In the genomic region with DNA sequence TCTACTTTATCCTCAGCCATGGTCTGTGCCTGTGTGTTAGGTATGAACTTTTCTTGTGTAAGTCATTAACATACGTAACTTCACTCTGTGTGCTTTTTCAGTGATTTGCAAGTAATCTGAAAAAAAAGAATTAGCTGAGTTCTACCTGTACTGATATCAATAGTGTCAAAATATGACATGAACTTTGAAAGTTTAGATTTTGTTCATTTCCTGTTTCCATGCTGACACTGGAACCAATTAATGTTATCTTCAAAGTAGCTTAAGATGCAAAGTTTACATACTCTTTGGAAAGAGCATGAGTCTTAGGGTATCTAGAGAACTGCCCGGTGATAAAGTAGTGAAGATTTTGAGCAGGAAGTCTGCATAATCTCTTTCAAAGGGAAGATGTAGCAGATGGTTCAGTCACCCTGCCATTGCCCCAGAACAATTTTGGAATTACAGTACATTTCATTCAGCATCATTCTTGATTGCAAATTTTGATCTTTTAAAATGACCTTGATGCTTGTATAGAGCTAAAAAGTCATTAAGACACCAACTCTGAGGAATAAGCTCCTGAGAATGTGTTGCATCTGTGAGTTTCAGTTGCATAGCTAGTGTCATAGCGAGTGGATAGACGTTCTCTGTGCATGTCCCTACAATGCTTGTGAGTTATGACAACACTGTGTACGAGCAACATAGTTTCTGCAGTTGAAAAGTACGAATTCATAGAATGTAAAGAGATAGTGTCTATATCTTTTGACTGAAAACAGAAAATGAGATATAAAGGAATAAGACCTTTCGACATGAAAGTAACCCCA, we compare ENCODE assay signal across 19 cellular contexts.
DNase-seq lines count a peak whose midpoint lies in the region; ATAC-seq and TF ChIP-seq lines count a peak whose summit lies in the region.
"Had no signal": no experiment of that assay in that cellular context is flagged by ENCODE, and none has a peak within 500 bp of the region (broad histone marks: within the 10 kb centered on the region; RNA-seq: fewer than 3 reads in every experiment).

No MANE protein-coding gene starts in this region.

- POLR2A ChIA-PET in activated CD4-positive, alpha-beta memory T cell treated with anti-CD3 and anti-CD28 coated beads, Interleukin-2, amount 10 ng/mL, durations not matched to agents 7 days and 5 days (lab: Charles Lee) = interaction anchor here (0.9 to 2.4 kb wide), 7 partner anchors 9 to 41 kb away, joined by 3 to 12 read pairs (median 4); no protein-coding TSS in a partner anchor

- no peaks in the 10 kb centered on the region for H3K9me3 ChIP-seq in smooth muscle cell (replicated peaks; ENCODE audit: low read depth)
- H3K9me3 ChIP-seq: BLaER1, esophagus muscularis mucosa, suprapubic skin, vagina had no signal

- H4K20me1 ChIP-seq in smooth muscle cell (ENCODE audit: low read depth) = no peaks in the 10 kb centered on the region

- H3K36me3 Mint-ChIP-seq in activated CD8-positive, alpha-beta memory T cell treated with anti-CD3 and anti-CD28 coated beads, Interleukin-2, amount 10 ng/mL, durations not matched to agents 7 days and 5 days = peaks cover 34% of the 10 kb centered on the region
- H3K36me3 Mint-ChIP-seq in HFFc6 (ENCODE audit: low read depth) = peaks cover 31% of the 10 kb centered on the region
- peaks cover 43% of the 10 kb centered on the region for H3K36me3 Mint-ChIP-seq in activated CD4-positive, alpha-beta memory T cell treated with anti-CD3 and anti-CD28 coated beads, Interleukin-2, amount 10 ng/mL, durations not matched to agents 7 days and 5 days (ENCODE audit: low read depth)

- H3K27me3 Mint-ChIP-seq in activated CD8-positive, alpha-beta memory T cell treated with anti-CD3 and anti-CD28 coated beads, Interleukin-2, amount 10 ng/mL, durations not matched to agents 7 days and 5 days = no peaks in the 10 kb centered on the region
- no peaks in the 10 kb centered on the region for H3K27me3 Mint-ChIP-seq in HFFc6 (ENCODE audit: insufficient read depth)
- H3K27me3 Mint-ChIP-seq in activated CD4-positive, alpha-beta memory T cell treated with anti-CD3 and anti-CD28 coated beads, Interleukin-2, amount 10 ng/mL, durations not matched to agents 7 days and 5 days = no peaks in the 10 kb centered on the region
- H3K27me3 Mint-ChIP-seq: activated naive CD8-positive, alpha-beta T cell treated with anti-CD3 and anti-CD28 coated beads, Interleukin-2, amount 10 ng/mL, durations not matched to agents 7 days and 5 days had no signal

- peaks cover 15% of the 10 kb centered on the region for H3K4me1 ChIP-seq in smooth muscle cell (ENCODE audit: low read depth)

- H3K4me3 ChIP-seq in smooth muscle cell = no peak overlapping the region
- H3K4me3 ChIP-seq: BLaER1, esophagus muscularis mucosa, suprapubic skin, vagina had no signal

- 38% methylated on average over 7 of the region's 7 CpGs for WGBS in smooth muscle cell (ENCODE audit: low lambda C conversion rate)

- CTCF ChIA-PET in activated CD8-positive, alpha-beta memory T cell treated with anti-CD3 and anti-CD28 coated beads, Interleukin-2, amount 10 ng/mL, durations not matched to agents 7 days and 5 days (lab: Charles Lee) = interaction anchor here (0.8 to 1.2 kb wide), 5 partner anchors 22 to 162 kb away, joined by 3 read pairs; no protein-coding TSS in a partner anchor
- CTCF ChIA-PET in activated CD4-positive, alpha-beta memory T cell treated with anti-CD3 and anti-CD28 coated beads, Interleukin-2, amount 10 ng/mL, durations not matched to agents 7 days and 5 days (lab: Charles Lee) = interaction anchor here (0.9 to 2.7 kb wide), 8 partner anchors 9 to 89 kb away, joined by 3 to 10 read pairs (median 4); no protein-coding TSS in a partner anchor

- H3K4me3 Mint-ChIP-seq in activated CD8-positive, alpha-beta memory T cell treated with anti-CD3 and anti-CD28 coated beads, Interleukin-2, amount 10 ng/mL, durations not matched to agents 7 days and 5 days = no peak overlapping the region
- no peak overlapping the region for H3K4me3 Mint-ChIP-seq in HFFc6
- no peak overlapping the region for H3K4me3 Mint-ChIP-seq in activated CD4-positive, alpha-beta memory T cell treated with anti-CD3 and anti-CD28 coated beads, Interleukin-2, amount 10 ng/mL, durations not matched to agents 7 days and 5 days
- H3K4me3 Mint-ChIP-seq: activated naive CD8-positive, alpha-beta T cell treated with anti-CD3 and anti-CD28 coated beads, Interleukin-2, amount 10 ng/mL, durations not matched to agents 7 days and 5 days had no signal

- H3K9ac ChIP-seq in smooth muscle cell (ENCODE audit: low read depth) = no peak overlapping the region
- H3K9ac ChIP-seq: BLaER1 had no signal

- H3K4me2 ChIP-seq in smooth muscle cell = peak overlapping the region; percentile 62

- DNase-seq in activated CD8-positive, alpha-beta memory T cell treated with anti-CD3 and anti-CD28 coated beads, Interleukin-2, amount 10 ng/mL, durations not matched to agents 7 days and 5 days = no peak
- no peak for DNase-seq in activated CD8-positive, alpha-beta memory T cell treated with anti-CD3 and anti-CD28 coated beads for 24 hours
- DNase-seq in HFFc6 (no peak), smooth muscle cell (lab: John Stamatoyannopoulos, UW; ENCODE audit: unreplicated experiment) (no peak), NCI-H1048 (lab: John Stamatoyannopoulos, UW) (no peak), SKM-1 treated with dmso at 0.1 percent for 144 hours (lab: John Stamatoyannopoulos, UW; ENCODE audit: unreplicated experiment) (no peak), NCI-H2196 treated with DMSO at 0.1 percent for 48 hours (lab: John Stamatoyannopoulos, UW; ENCODE audit: unreplicated experiment) (no peak)
- no peak for DNase-seq in activated CD4-positive, alpha-beta memory T cell treated with anti-CD3 and anti-CD28 coated beads, Interleukin-2, amount 10 ng/mL, durations not matched to agents 7 days and 5 days
- DNase-seq: activated naive CD8-positive, alpha-beta T cell treated with anti-CD3 and anti-CD28 coated beads, Interleukin-2, amount 10 ng/mL, durations not matched to agents 7 days and 5 days; effector memory CD4-positive, alpha-beta T cell; kidney; NCI-H146; NCI-H2171; NCI-H526 treated with DMSO at 0.1 percent for 48 hours; SHP77 treated with DMSO at 0.1 percent for 48 hours had no signal

- H3K27ac ChIP-seq in smooth muscle cell (ENCODE audit: low read depth) = peak overlapping the region; percentile 78
- H3K27ac ChIP-seq: BLaER1, esophagus muscularis mucosa, suprapubic skin, vagina had no signal

- no peaks in the 10 kb centered on the region for H3K27me3 ChIP-seq in smooth muscle cell (ENCODE audit: low read depth)
- H3K27me3 ChIP-seq: BLaER1, esophagus muscularis mucosa, suprapubic skin, vagina had no signal

- ATAC-seq in activated CD8-positive, alpha-beta memory T cell treated with anti-CD3 and anti-CD28 coated beads, Interleukin-2, amount 10 ng/mL, durations not matched to agents 7 days and 5 days = peak; percentile 51

- H3K79me2 ChIP-seq in smooth muscle cell (ENCODE audit: low read depth) = no peaks in the 10 kb centered on the region

- H3F3A ChIP-seq in smooth muscle cell (ENCODE audit: low read depth) = peaks cover 12% of the 10 kb centered on the region

- no peak overlapping the region for H2AFZ ChIP-seq in smooth muscle cell (ENCODE audit: low read depth)

- H3K9me3 Mint-ChIP-seq in activated CD8-positive, alpha-beta memory T cell treated with anti-CD3 and anti-CD28 coated beads, Interleukin-2, amount 10 ng/mL, durations not matched to agents 7 days and 5 days (ENCODE audit: low read depth) = no peaks in the 10 kb centered on the region
- no peaks in the 10 kb centered on the region for H3K9me3 Mint-ChIP-seq in HFFc6
- H3K9me3 Mint-ChIP-seq in activated CD4-positive, alpha-beta memory T cell treated with anti-CD3 and anti-CD28 coated beads, Interleukin-2, amount 10 ng/mL, durations not matched to agents 7 days and 5 days = peaks cover 2% of the 10 kb centered on the region
- H3K9me3 Mint-ChIP-seq: activated naive CD8-positive, alpha-beta T cell treated with anti-CD3 and anti-CD28 coated beads, Interleukin-2, amount 10 ng/mL, durations not matched to agents 7 days and 5 days had no signal

- no peaks in the 10 kb centered on the region for H3K36me3 ChIP-seq in smooth muscle cell (ENCODE audit: low read depth)
- H3K36me3 ChIP-seq: suprapubic skin had no signal

- peak overlapping the region; percentile 5 for H3K27ac Mint-ChIP-seq in activated CD8-positive, alpha-beta memory T cell treated with anti-CD3 and anti-CD28 coated beads, Interleukin-2, amount 10 ng/mL, durations not matched to agents 7 days and 5 days
- H3K27ac Mint-ChIP-seq in HFFc6 = 0 out of 2 replicates have a peak overlapping the region, but pooled peaks have one; percentile 43
- peak overlapping the region; percentile 50 for H3K27ac Mint-ChIP-seq in activated CD4-positive, alpha-beta memory T cell treated with anti-CD3 and anti-CD28 coated beads, Interleukin-2, amount 10 ng/mL, durations not matched to agents 7 days and 5 days
- H3K27ac Mint-ChIP-seq: activated naive CD8-positive, alpha-beta T cell treated with anti-CD3 and anti-CD28 coated beads, Interleukin-2, amount 10 ng/mL, durations not matched to agents 7 days and 5 days had no signal

- H3K4me1 Mint-ChIP-seq in activated CD8-positive, alpha-beta memory T cell treated with anti-CD3 and anti-CD28 coated beads, Interleukin-2, amount 10 ng/mL, durations not matched to agents 7 days and 5 days = peaks cover 14% of the 10 kb centered on the region
- peaks cover 55% of the 10 kb centered on the region for H3K4me1 Mint-ChIP-seq in HFFc6 (ENCODE audit: low read depth)
- H3K4me1 Mint-ChIP-seq in activated CD4-positive, alpha-beta memory T cell treated with anti-CD3 and anti-CD28 coated beads, Interleukin-2, amount 10 ng/mL, durations not matched to agents 7 days and 5 days = peaks cover 27% of the 10 kb centered on the region

- no peak for TF ChIP-seq CTCF in HFFc6 (IDR thresholded peaks at IDR 0.05)
- no peak for TF ChIP-seq CTCF in smooth muscle cell (IDR thresholded peaks at IDR 0.05; ENCODE audit: borderline replicate concordance, insufficient read depth, poor library complexity, severe bottlenecking)
